Comparison of ENCODE assay signal across 21 cellular contexts in the genomic region with DNA sequence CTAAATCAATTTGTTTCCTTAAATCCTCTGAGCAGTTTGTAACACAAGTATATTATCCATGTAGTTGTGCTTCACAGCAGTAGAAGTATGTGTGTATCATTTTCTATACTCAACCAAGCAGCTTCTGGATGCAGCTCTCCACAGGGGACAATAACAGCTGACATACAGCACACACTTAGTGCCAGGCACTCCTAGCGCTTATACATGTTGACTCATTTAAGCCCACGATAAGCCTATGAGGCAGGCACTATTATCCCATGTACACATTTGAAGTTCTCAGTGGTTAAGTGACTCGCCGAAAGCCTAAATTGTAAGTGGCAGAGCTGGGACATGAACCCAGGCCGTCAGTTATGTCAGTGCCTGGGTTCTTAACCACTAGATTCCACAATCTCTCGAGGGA. TPM values are rescaled to one million over a fixed set of nuclear protein-coding genes. Genes with fewer than 3 reads are reported as not detected.
A peak's percentile ranks its signal among the peaks of the same experiment; 100 is the strongest.
DNase-seq lines count a peak whose midpoint lies in the region; ATAC-seq and TF ChIP-seq lines count a peak whose summit lies in the region.
"Had no signal": no experiment of that assay in that cellular context is flagged by ENCODE, and none has a peak within 500 bp of the region (broad histone marks: within the 10 kb centered on the region; RNA-seq: fewer than 3 reads in every experiment).

No MANE protein-coding gene starts in this region.

- no peaks in the 10 kb centered on the region for H3K36me3 Mint-ChIP-seq in activated T-cell treated with anti-CD3 and anti-CD28 coated beads, Interleukin-2, amount 50 U/mL, for 4 hours (ENCODE audit: insufficient read depth)
- no peaks in the 10 kb centered on the region for H3K36me3 Mint-ChIP-seq in stimulated activated effector memory CD8-positive, alpha-beta T cell treated with anti-CD3 and anti-CD28 coated beads, Interleukin-12 subunit alpha, Interleukin-12 subunit beta, amount 100 ng/mL, for 72 hours
- H3K36me3 Mint-ChIP-seq: type B pancreatic cell had no signal

- H3K4me3 ChIP-seq in fibroblast of pulmonary artery (replicated peaks; ENCODE audit: low read depth, low read length) (no peak overlapping the region), tibial nerve (no peak overlapping the region)
- H3K4me3 ChIP-seq: lung, PC-9, right atrium auricular region had no signal

- TF ChIP-seq EP300 in tibial nerve (IDR thresholded peaks at IDR 0.05) = no peak

- no peak overlapping the region for H3K27ac ChIP-seq in tibial nerve
- H3K27ac ChIP-seq: PC-9, right atrium auricular region had no signal

- no peak for TF ChIP-seq CTCF in fibroblast of pulmonary artery (IDR thresholded peaks at IDR 0.05; ENCODE audit: low read length, missing control alignments)
- TF ChIP-seq CTCF in tibial nerve (IDR thresholded peaks at IDR 0.05) = no peak

- no peaks in the 10 kb centered on the region for H3K9me3 ChIP-seq in tibial nerve
- H3K9me3 ChIP-seq: right atrium auricular region had no signal

- H3K27ac Mint-ChIP-seq in stimulated activated effector memory CD8-positive, alpha-beta T cell treated with anti-CD3 and anti-CD28 coated beads, Interleukin-12 subunit alpha, Interleukin-12 subunit beta, amount 100 ng/mL, for 72 hours = no peak overlapping the region
- H3K27ac Mint-ChIP-seq: activated naive CD4-positive, alpha-beta T cell treated with anti-CD3 and anti-CD28 coated beads, Interleukin-2, amount 10 ng/mL, durations not matched to agents 7 days and 5 days; nephron; type B pancreatic cell had no signal

- H3K4me3 Mint-ChIP-seq in activated T-cell treated with anti-CD3 and anti-CD28 coated beads, Interleukin-2, amount 50 U/mL, for 4 hours = no peak overlapping the region
- no peak overlapping the region for H3K4me3 Mint-ChIP-seq in stimulated activated effector memory CD8-positive, alpha-beta T cell treated with anti-CD3 and anti-CD28 coated beads, Interleukin-12 subunit alpha, Interleukin-12 subunit beta, amount 100 ng/mL, for 72 hours
- H3K4me3 Mint-ChIP-seq: activated naive CD4-positive, alpha-beta T cell treated with anti-CD3 and anti-CD28 coated beads, Interleukin-2, amount 10 ng/mL, durations not matched to agents 7 days and 5 days; nephron; type B pancreatic cell had no signal

- H3K4me1 Mint-ChIP-seq in activated T-cell treated with anti-CD3 and anti-CD28 coated beads, Interleukin-2, amount 50 U/mL, for 4 hours (ENCODE audit: low read depth) = peaks cover 11% of the 10 kb centered on the region
- H3K4me1 Mint-ChIP-seq in stimulated activated effector memory CD8-positive, alpha-beta T cell treated with anti-CD3 and anti-CD28 coated beads, Interleukin-12 subunit alpha, Interleukin-12 subunit beta, amount 100 ng/mL, for 72 hours = no peaks in the 10 kb centered on the region

- ATAC-seq in activated T-cell treated with anti-CD3 and anti-CD28 coated beads, Interleukin-2, amount 50 U/mL, for 4 hours = peak; percentile 90
- ATAC-seq in stimulated activated effector memory CD8-positive, alpha-beta T cell treated with anti-CD3 and anti-CD28 coated beads, Interleukin-12 subunit alpha, Interleukin-12 subunit beta, amount 100 ng/mL, for 72 hours = peak; percentile 96
- no peak for ATAC-seq in HG03159 (IDR thresholded peaks at IDR 0.05; ENCODE audit: unreplicated experiment)
- ATAC-seq: SK-N-SH treated with all-trans-retinoic acid at 6 μM for 48 hours had no signal

- H3K9me3 Mint-ChIP-seq in activated T-cell treated with anti-CD3 and anti-CD28 coated beads, Interleukin-2, amount 50 U/mL, for 4 hours = no peaks in the 10 kb centered on the region
- no peaks in the 10 kb centered on the region for H3K9me3 Mint-ChIP-seq in stimulated activated effector memory CD8-positive, alpha-beta T cell treated with anti-CD3 and anti-CD28 coated beads, Interleukin-12 subunit alpha, Interleukin-12 subunit beta, amount 100 ng/mL, for 72 hours

- peaks cover 0 to 8% (median 4%) of the 10 kb centered on the region in 4 donors for H3K4me1 ChIP-seq in tibial nerve
- H3K4me1 ChIP-seq: right atrium auricular region had no signal

- 85% methylated on average over 6 of the region's 6 CpGs for WGBS in tibial nerve, 2 donors

- no peaks in the 10 kb centered on the region for H3K36me3 ChIP-seq in tibial nerve
- H3K36me3 ChIP-seq: right atrium auricular region had no signal

- TF ChIP-seq POLR2A in tibial nerve (IDR thresholded peaks at IDR 0.05) = no peak

- H3K27me3 ChIP-seq in tibial nerve = no peaks in the 10 kb centered on the region
- H3K27me3 ChIP-seq: right atrium auricular region had no signal

- DNase-seq in activated T-cell treated with anti-CD3 and anti-CD28 coated beads, Interleukin-2, amount 50 U/mL, for 4 hours = no peak
- no peak for DNase-seq in activated T-cell treated with anti-CD3 and anti-CD28 coated beads, Interleukin-2, amount 50 U/mL, for 1 hour
- peak; percentile 39 for DNase-seq in RKO (ENCODE audit: low spot score)
- peak; percentile 41 for DNase-seq in fibroblast of pulmonary artery (ENCODE audit: low read depth)
- no peak for DNase-seq in stimulated activated effector memory CD8-positive, alpha-beta T cell treated with anti-CD3 and anti-CD28 coated beads, Interleukin-12 subunit alpha, Interleukin-12 subunit beta, amount 100 ng/mL, for 72 hours (ENCODE audit: low spot score in 2 of 2)
- no peak for DNase-seq in tibial nerve (ENCODE audit: low spot score in 2 of 2)
- no peak for DNase-seq in stimulated activated naive CD4-positive, alpha-beta T cell treated with Interleukin-2 at 50 U/mL for 16 hours (lab: John Stamatoyannopoulos, UW)
- DNase-seq: activated naive CD4-positive, alpha-beta T cell treated with anti-CD3 and anti-CD28 coated beads, Interleukin-2, amount 10 ng/mL, durations not matched to agents 7 days and 5 days; caudate nucleus; effector CD8-positive, alpha-beta T cell; GOT3; NCI-H2081 treated with DMSO at 0.1 percent for 48 hours; NCI-H526 treated with DMSO at 0.1 percent for 48 hours; PC-9; stimulated activated CD4-positive, alpha-beta T cell treated with anti-CD3 and anti-CD28 coated beads, Interleukin-4, amount 100 ng/mL, for 1 hour had no signal

- H3K27me3 Mint-ChIP-seq in activated T-cell treated with anti-CD3 and anti-CD28 coated beads, Interleukin-2, amount 50 U/mL, for 4 hours (ENCODE audit: low read depth) = no peaks in the 10 kb centered on the region
- H3K27me3 Mint-ChIP-seq: activated naive CD4-positive, alpha-beta T cell treated with anti-CD3 and anti-CD28 coated beads, Interleukin-2, amount 10 ng/mL, durations not matched to agents 7 days and 5 days had no signal

RNA-seq across cellular contexts. Expression of gene LPP, which starts 20.3 kb away (rescaled TPM):
- total RNA-seq in activated T-cell treated with anti-CD3 and anti-CD28 coated beads, Interleukin-2, amount 50 U/mL, for 4 hours = 10 to 100 TPM; 15.5 to 19.2 (median 16.5) TPM
- 100 to 1,000 TPM; 183 to 293 (median 242) TPM for total RNA-seq in tibial nerve

Comparison
In these comparisons a context has a peak if more than half of its experiments do, and no peak if none do; other contexts are left out.
1. DNase-seq: peak in RKO (single experiment) and fibroblast of pulmonary artery (single experiment); none in activated T-cell treated with anti-CD3 and anti-CD28 coated beads, Interleukin-2, amount 50 U/mL, for 4 hours (single experiment), activated T-cell treated with anti-CD3 and anti-CD28 coated beads, Interleukin-2, amount 50 U/mL, for 1 hour (single experiment), stimulated activated effector memory CD8-positive, alpha-beta T cell treated with anti-CD3 and anti-CD28 coated beads, Interleukin-12 subunit alpha, Interleukin-12 subunit beta, amount 100 ng/mL, for 72 hours (0 of 2), tibial nerve (0 of 2) and stimulated activated naive CD4-positive, alpha-beta T cell treated with Interleukin-2 at 50 U/mL for 16 hours (single experiment).
2. RNA of gene LPP, which starts 20.3 kb away (total RNA-seq): 183 to 293 TPM in tibial nerve; 15.5 to 19.2 TPM in activated T-cell treated with anti-CD3 and anti-CD28 coated beads, Interleukin-2, amount 50 U/mL, for 4 hours; every median in the first group is over 4 times any median in the second.